Comparison of ENCODE assay signal across 7 cellular contexts in genomic region chr7:143620646-143621045, GRCh38. TPM values are rescaled to one million over a fixed set of nuclear protein-coding genes. Genes with fewer than 3 reads are reported as not detected.
DNase-seq lines count a peak whose midpoint lies in the region; ATAC-seq and TF ChIP-seq lines count a peak whose summit lies in the region.
"Not testable (repeated sequence)": the region's sequence is repeated elsewhere in the genome, so short reads cannot be mapped to it uniquely, and the experiment has no call there.

TCAF2 (plus strand) TSS chr7:143620974.

- intact Hi-C loops in left colon (cut with DNase I, micrococcal nuclease): not testable (repeated sequence)

- DNase-seq in HFFc6: peak; percentile 0
- peak; percentile 54 to 66 for DNase-seq in activated CD4-positive, alpha-beta T cell treated with anti-CD3 and anti-CD28 coated beads, Interleukin-2, amount 50 U/mL, for 24 hours (ENCODE audit: low read depth in 1 of 2, low spot score in 1 of 2)
- not testable (repeated sequence) for DNase-seq in activated naive CD8-positive, alpha-beta T cell treated with anti-CD3 and anti-CD28 coated beads for 36 hours
- DNase-seq in left colon: peak; percentile 66 to 78
- DNase-seq in stimulated activated CD4-positive, alpha-beta T cell treated with anti-CD3 and anti-CD28 coated beads, Interleukin-4, amount 100 ng/mL, for 48 hours (ENCODE audit: low read depth in 2 of 2): peak; percentile 59 to 75

- not testable (repeated sequence) for H3K27ac Mint-ChIP-seq in HFFc6; activated naive CD8-positive, alpha-beta T cell treated with anti-CD3 and anti-CD28 coated beads for 36 hours

- H3K36me3 Mint-ChIP-seq in HFFc6 (ENCODE audit: low read depth); activated naive CD8-positive, alpha-beta T cell treated with anti-CD3 and anti-CD28 coated beads for 36 hours: not testable (repeated sequence)

- not testable (repeated sequence) for H3K27me3 Mint-ChIP-seq in HFFc6 (ENCODE audit: insufficient read depth); activated naive CD8-positive, alpha-beta T cell treated with anti-CD3 and anti-CD28 coated beads for 36 hours

- ATAC-seq in GM18907 (IDR thresholded peaks at IDR 0.05; ENCODE audit: unreplicated experiment) (peak; percentile 88), HG03439 (IDR thresholded peaks at IDR 0.05; ENCODE audit: unreplicated experiment) (peak; percentile 90), left colon (peak; percentile 95)

- not testable (repeated sequence) for H3K9me3 Mint-ChIP-seq in HFFc6; activated naive CD8-positive, alpha-beta T cell treated with anti-CD3 and anti-CD28 coated beads for 36 hours

- H3K4me3 Mint-ChIP-seq in HFFc6; activated naive CD8-positive, alpha-beta T cell treated with anti-CD3 and anti-CD28 coated beads for 36 hours: not testable (repeated sequence)

- not testable (repeated sequence) for TF ChIP-seq CTCF in HFFc6 (IDR thresholded peaks at IDR 0.05)

- H3K4me1 Mint-ChIP-seq in HFFc6 (ENCODE audit: low read depth); activated naive CD8-positive, alpha-beta T cell treated with anti-CD3 and anti-CD28 coated beads for 36 hours: not testable (repeated sequence)

RNA-seq across cellular contexts. Expression of gene TCAF2, which starts in this region (rescaled TPM):
- total RNA-seq in HFFc6 (2021; fragmentation: NEBNext Ultra II Directional; extraction: Animal tissue kit (Norgen Biotek cat#: 25700)): 1 to 10 TPM; 1.3 to 2.1 (median 1.3) TPM
- 10 to 100 TPM; 31.5 to 31.7 TPM for total RNA-seq in activated naive CD8-positive, alpha-beta T cell treated with anti-CD3 and anti-CD28 coated beads for 36 hours
- total RNA-seq in left colon: 1 to 10 TPM in 1 of 2 donors, under 1 TPM in 1; 0.89 to 2.1 TPM

Comparison
In these comparisons a context has a peak if more than half of its experiments do, and no peak if none do; other contexts are left out.
1. RNA of gene TCAF2 (total RNA-seq): 31.5 to 31.7 TPM in activated naive CD8-positive, alpha-beta T cell treated with anti-CD3 and anti-CD28 coated beads for 36 hours; 0.89 to 2.1 TPM in left colon and 1.3 to 2.1 TPM in HFFc6; every median in the first group is over 10 times any median in the second.
2. Peak in every context shown above with its lines, with median percentiles within 50 percentile points of each other: ATAC-seq.